8 cellular contexts compared by ENCODE assay signal in genomic region chr19:1847684-1848398, GRCh38.
DNase-seq lines count a peak whose midpoint lies in the region; ATAC-seq and FAIRE-seq lines count a peak whose summit lies in the region.

No MANE protein-coding gene starts in this region.

- no peaks in the 10 kb centered on the region for H3K36me3 ChIP-seq in SK-N-MC (ENCODE audit: insufficient read depth, low read length)
- H3K36me3 ChIP-seq in mucosa of rectum (ENCODE audit: control insufficient read depth in 2 of 2, insufficient read depth in 2 of 2, low read length in 2 of 2) = peaks cover 0 to 9% of the 10 kb centered on the region in 2 donors

- H3K36me3 Mint-ChIP-seq in effector memory CD8-positive, alpha-beta T cell (ENCODE audit: insufficient read depth) = peaks cover 70% of the 10 kb centered on the region

- DNase-seq in activated T-cell treated with anti-CD3 and anti-CD28 coated beads for 48 hours (ENCODE audit: low read depth) = peak; percentile 35
- no peak for DNase-seq in activated T-cell treated with anti-CD3 and anti-CD28 coated beads for 4 hours
- DNase-seq in SK-N-MC (ENCODE audit: low read depth, low spot score) = no peak
- no peak for DNase-seq in effector memory CD8-positive, alpha-beta T cell
- DNase-seq in urothelium cell line (ENCODE audit: low spot score) = no peak
- no peak for DNase-seq in foreskin melanocyte

- peak overlapping the region; percentile 98 for H3K9ac ChIP-seq in SK-N-MC (ENCODE audit: insufficient read length)
- peak overlapping the region; percentile 80 to 90 for H3K9ac ChIP-seq in mucosa of rectum (ENCODE audit: low read depth in 1 of 2, low read length in 2 of 2)

- no peak for FAIRE-seq in urothelium cell line (lab: Jason Lieb, UNC)

- H3K27me3 ChIP-seq in mucosa of rectum (ENCODE audit: control insufficient read depth in 2 of 2, insufficient read depth in 2 of 2, low read length in 2 of 2) = no peaks in the 10 kb centered on the region

- H3K4me3 ChIP-seq in SK-N-MC (peak overlapping the region; percentile 89), mucosa of rectum (ENCODE audit: low read length in 2 of 2) (peak overlapping the region; percentile 68 to 91)

- H3K4me1 ChIP-seq in mucosa of rectum (ENCODE audit: control insufficient read depth in 2 of 2, insufficient read depth in 2 of 2, low read length in 2 of 2) = peaks cover 33 to 41% of the 10 kb centered on the region in 2 donors

- peak overlapping the region; percentile 99 for H3K27ac ChIP-seq in SK-N-MC
- peak overlapping the region; percentile 96 to 97 for H3K27ac ChIP-seq in mucosa of rectum (ENCODE audit: low read depth in 2 of 2, low read length in 2 of 2)

- H3K27me3 Mint-ChIP-seq in effector memory CD8-positive, alpha-beta T cell = no peaks in the 10 kb centered on the region

- H3K9me3 ChIP-seq in SK-N-MC (ENCODE audit: low read depth, low read length) = no peaks in the 10 kb centered on the region
- no peaks in the 10 kb centered on the region for H3K9me3 ChIP-seq in mucosa of rectum (ENCODE audit: control insufficient read depth in 2 of 2, low read length in 2 of 2)

- ATAC-seq in HG03064 (IDR thresholded peaks at IDR 0.05; ENCODE audit: low read depth, unreplicated experiment) = peak; percentile 8
- peak; percentile 18 for ATAC-seq in effector memory CD8-positive, alpha-beta T cell (replicated peaks)

- H3K4me3 Mint-ChIP-seq in effector memory CD8-positive, alpha-beta T cell = peak overlapping the region; percentile 84 to 85

- peak overlapping the region; percentile 89 to 92 for H3K27ac Mint-ChIP-seq in effector memory CD8-positive, alpha-beta T cell

- peaks cover 28 to 42% of the 10 kb centered on the region in 2 donors for H3K4me1 Mint-ChIP-seq in effector memory CD8-positive, alpha-beta T cell (ENCODE audit: low read depth in 2 of 2)

- H3K9me3 Mint-ChIP-seq in effector memory CD8-positive, alpha-beta T cell = no peaks in the 10 kb centered on the region
